ENCODE assay signal across 1 cellular context in genomic region chr16:27223226-27223610, GRCh38.
TF ChIP-seq lines count a peak whose summit lies in the region.

No MANE protein-coding gene starts in this region.

TF ChIP-seq in GM23338, 12 proteins besides CTCF, POLR2A, EP300 and RAD21 (continued from another document):
- TF ChIP-seq ZNF462 (CRISPR knock-in tag; IDR thresholded peaks at IDR 0.05) (no peak), EZH2 (IDR thresholded peaks at IDR 0.05; ENCODE audit: low read depth, unreplicated experiment) (no peak), STAT1 (IDR thresholded peaks at IDR 0.05; ENCODE audit: unreplicated experiment) (no peak), ETS1 (IDR thresholded peaks at IDR 0.05) (no peak)
TF ChIP-seq in GM23338: peak in this region for 0.
